ENCODE assay signal across 1 cellular context in genomic region chr11:46210133-46210636, GRCh38.
TF ChIP-seq lines count a peak whose summit lies in the region.

No MANE protein-coding gene starts in this region.

TF ChIP-seq in K562, 482 proteins besides CTCF, POLR2A, EP300 and RAD21 (continued from another document and continues in another):
- TF ChIP-seq CTCFL (IDR thresholded peaks at IDR 0.05; ENCODE audit: borderline replicate concordance, insufficient read depth, low read depth, low read length, poor library complexity, severe bottlenecking) = no peak
- no peak for TF ChIP-seq ARID3B (CRISPR knock-in tag; IDR thresholded peaks at IDR 0.05; ENCODE audit: borderline replicate concordance)
- no peak for TF ChIP-seq RBM39 (optimal IDR thresholded peaks at IDR 0.05; ENCODE audit: low read depth, low read length)
- TF ChIP-seq ZNF584 (CRISPR knock-in tag; IDR thresholded peaks at IDR 0.05; ENCODE audit: low read depth) = 0 out of 2 replicates have a peak, but pooled peaks have one; percentile 77
- no peak for TF ChIP-seq BACH1 (tag; IDR thresholded peaks at IDR 0.05)
- TF ChIP-seq ZEB2 (IDR thresholded peaks at IDR 0.05) = no peak
- TF ChIP-seq NR2C1 (IDR thresholded peaks at IDR 0.05) = no peak
- TF ChIP-seq NR2C1 (tag; IDR thresholded peaks at IDR 0.05) = peak; percentile 21; the same call in 1 of the 2 replicates
- TF ChIP-seq ZNF512 (tag; IDR thresholded peaks at IDR 0.05) = no peak
- no peak for TF ChIP-seq SFPQ (IDR thresholded peaks at IDR 0.05; ENCODE audit: low read depth, low read length)
- TF ChIP-seq E2F5 (CRISPR knock-in tag; IDR thresholded peaks at IDR 0.05) = no peak
- peak; percentile 51; the same call in 1 of the 2 replicates for TF ChIP-seq CEBPB (tag; IDR thresholded peaks at IDR 0.05)
- no peak for TF ChIP-seq FOXJ2 (tag; IDR thresholded peaks at IDR 0.05)
- no peak for TF ChIP-seq RB1 (IDR thresholded peaks at IDR 0.05; ENCODE audit: low read depth)
- no peak for TF ChIP-seq ZNF263 (CRISPR knock-in tag; IDR thresholded peaks at IDR 0.05; ENCODE audit: borderline replicate concordance)
- no peak for TF ChIP-seq TBL1XR1 (IDR thresholded peaks at IDR 0.05; ENCODE audit: low read length in 2 of 2)
- no peak for TF ChIP-seq RBM14 (IDR thresholded peaks at IDR 0.05; ENCODE audit: borderline replicate concordance, insufficient read depth, low read depth, low read length)
- no peak for TF ChIP-seq E2F1 (CRISPR knock-in tag; IDR thresholded peaks at IDR 0.05)
- no peak for TF ChIP-seq CREB1 (IDR thresholded peaks at IDR 0.05)
- no peak for TF ChIP-seq CREB1 (CRISPR knock-in tag; IDR thresholded peaks at IDR 0.05)
- TF ChIP-seq NR2C2 (CRISPR knock-in tag; IDR thresholded peaks at IDR 0.05) = no peak
- peak; percentile 48; the same call in 1 of the 2 replicates for TF ChIP-seq NR2C2 (tag; IDR thresholded peaks at IDR 0.05)
- TF ChIP-seq KDM2B (CRISPR knock-in tag; IDR thresholded peaks at IDR 0.05) = no peak
- no peak for TF ChIP-seq PATZ1 (CRISPR knock-in tag; IDR thresholded peaks at IDR 0.05; ENCODE audit: borderline replicate concordance)
- peak; percentile 70; the same call in 1 of the 2 replicates for TF ChIP-seq EHMT2 (IDR thresholded peaks at IDR 0.05)
- TF ChIP-seq HLTF (IDR thresholded peaks at IDR 0.05) = no peak
- TF ChIP-seq ATF3 (IDR thresholded peaks at IDR 0.05) = peak; percentile 89
- no peak for TF ChIP-seq ATF3 (CRISPR knock-in tag; conservative IDR thresholded peaks at IDR 0.05)
- TF ChIP-seq ZNF707 (CRISPR knock-in tag; conservative IDR thresholded peaks at IDR 0.05) = no peak
- 0 out of 2 replicates have a peak, but pooled peaks have one; percentile 0 for TF ChIP-seq NFE2L1 (tag; IDR thresholded peaks at IDR 0.05; ENCODE audit: borderline replicate concordance, low read depth)
- no peak for TF ChIP-seq PTRF (tag; IDR thresholded peaks at IDR 0.05)
- TF ChIP-seq ZNF165 (CRISPR knock-in tag; IDR thresholded peaks at IDR 0.05; ENCODE audit: borderline replicate concordance) = no peak
- no peak for TF ChIP-seq ZBTB43 (CRISPR knock-in tag; IDR thresholded peaks at IDR 0.05)
- TF ChIP-seq DPF2 (IDR thresholded peaks at IDR 0.05) = peak; percentile 72
- peak in 1 of 2 experiments; percentile 63; a peak in 2 of 4 replicates for TF ChIP-seq SRF (CRISPR knock-in tag; IDR thresholded peaks at IDR 0.05)
- no peak for TF ChIP-seq ZBTB49 (CRISPR knock-in tag; IDR thresholded peaks at IDR 0.05; ENCODE audit: borderline replicate concordance)
- no peak for TF ChIP-seq CBFA2T3 (IDR thresholded peaks at IDR 0.05)
- no peak for TF ChIP-seq NELFE (IDR thresholded peaks at IDR 0.05; ENCODE audit: insufficient read depth, insufficient read length)
- peak; percentile 82 for TF ChIP-seq JUN (IDR thresholded peaks at IDR 0.05; ENCODE audit: borderline replicate concordance, low read depth, low read length)
- no peak for TF ChIP-seq JUN (CRISPR knock-in tag; IDR thresholded peaks at IDR 0.05; ENCODE audit: borderline replicate concordance)
- no peak for TF ChIP-seq MAZ (CRISPR knock-in tag; conservative IDR thresholded peaks at IDR 0.05 in 1 of 2, IDR thresholded peaks at IDR 0.05 in 1 of 2)
- TF ChIP-seq POLR2H (tag; IDR thresholded peaks at IDR 0.05; ENCODE audit: low read depth) = no peak
- no peak for TF ChIP-seq ZNF780A (CRISPR knock-in tag; IDR thresholded peaks at IDR 0.05)
- peak; percentile 63; the same call in 1 of the 2 replicates for TF ChIP-seq LEF1 (IDR thresholded peaks at IDR 0.05)
- TF ChIP-seq SMARCA4 (IDR thresholded peaks at IDR 0.05) = peak; percentile 48; the same call in 1 of the 2 replicates
- TF ChIP-seq CSDE1 (IDR thresholded peaks at IDR 0.05) = no peak
- no peak for TF ChIP-seq POLR2AphosphoS2 (IDR thresholded peaks at IDR 0.05; ENCODE audit: low read length)
- 0 out of 4 replicates have a peak, but pooled peaks of 1 of the 2 experiments have one; percentile 13 for TF ChIP-seq ARNT (IDR thresholded peaks at IDR 0.05)
- TF ChIP-seq CHCHD3 (CRISPR knock-in tag; IDR thresholded peaks at IDR 0.05) = no peak
- no peak for TF ChIP-seq KAT7 (CRISPR knock-in tag; IDR thresholded peaks at IDR 0.05; ENCODE audit: borderline replicate concordance)
- TF ChIP-seq ZNF449 (CRISPR knock-in tag; IDR thresholded peaks at IDR 0.05) = no peak
- peak; percentile 56 for TF ChIP-seq BHLHE40 (IDR thresholded peaks at IDR 0.05; ENCODE audit: low read length)
